ENCODE assay signal across 1 cellular context in genomic region chrX:13254870-13255269, GRCh38.
TF ChIP-seq lines count a peak whose summit lies in the region.

No MANE protein-coding gene starts in this region.

TF ChIP-seq in HepG2, 621 proteins besides CTCF, POLR2A, EP300 and RAD21:
- TF ChIP-seq RARA (CRISPR knock-in tag; IDR thresholded peaks at IDR 0.05) (no peak), SNAPC4 (CRISPR knock-in tag; IDR thresholded peaks at IDR 0.05) (no peak), ZNF317 (CRISPR knock-in tag; IDR thresholded peaks at IDR 0.05) (no peak), FIP1L1 (IDR thresholded peaks at IDR 0.05; ENCODE audit: borderline replicate concordance, insufficient read depth, low read depth, low read length) (no peak), FOXA1 (IDR thresholded peaks at IDR 0.05) (no peak), FOXA1 (CRISPR knock-in tag; IDR thresholded peaks at IDR 0.05) (no peak)
- TF ChIP-seq, protein P1, sequence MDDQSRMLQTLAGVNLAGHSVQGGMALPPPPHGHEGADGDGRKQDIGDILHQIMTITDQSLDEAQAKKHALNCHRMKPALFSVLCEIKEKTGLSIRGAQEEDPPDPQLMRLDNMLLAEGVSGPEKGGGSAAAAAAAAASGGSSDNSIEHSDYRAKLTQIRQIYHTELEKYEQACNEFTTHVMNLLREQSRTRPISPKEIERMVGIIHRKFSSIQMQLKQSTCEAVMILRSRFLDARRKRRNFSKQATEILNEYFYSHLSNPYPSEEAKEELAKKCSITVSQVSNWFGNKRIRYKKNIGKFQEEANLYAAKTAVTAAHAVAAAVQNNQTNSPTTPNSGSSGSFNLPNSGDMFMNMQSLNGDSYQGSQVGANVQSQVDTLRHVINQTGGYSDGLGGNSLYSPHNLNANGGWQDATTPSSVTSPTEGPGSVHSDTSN (CRISPR knock-in tag; IDR thresholded peaks at IDR 0.05; ENCODE audit: borderline replicate concordance), result no peak
